Comparison of ENCODE assay signal across 8 cellular contexts in the genomic region with DNA sequence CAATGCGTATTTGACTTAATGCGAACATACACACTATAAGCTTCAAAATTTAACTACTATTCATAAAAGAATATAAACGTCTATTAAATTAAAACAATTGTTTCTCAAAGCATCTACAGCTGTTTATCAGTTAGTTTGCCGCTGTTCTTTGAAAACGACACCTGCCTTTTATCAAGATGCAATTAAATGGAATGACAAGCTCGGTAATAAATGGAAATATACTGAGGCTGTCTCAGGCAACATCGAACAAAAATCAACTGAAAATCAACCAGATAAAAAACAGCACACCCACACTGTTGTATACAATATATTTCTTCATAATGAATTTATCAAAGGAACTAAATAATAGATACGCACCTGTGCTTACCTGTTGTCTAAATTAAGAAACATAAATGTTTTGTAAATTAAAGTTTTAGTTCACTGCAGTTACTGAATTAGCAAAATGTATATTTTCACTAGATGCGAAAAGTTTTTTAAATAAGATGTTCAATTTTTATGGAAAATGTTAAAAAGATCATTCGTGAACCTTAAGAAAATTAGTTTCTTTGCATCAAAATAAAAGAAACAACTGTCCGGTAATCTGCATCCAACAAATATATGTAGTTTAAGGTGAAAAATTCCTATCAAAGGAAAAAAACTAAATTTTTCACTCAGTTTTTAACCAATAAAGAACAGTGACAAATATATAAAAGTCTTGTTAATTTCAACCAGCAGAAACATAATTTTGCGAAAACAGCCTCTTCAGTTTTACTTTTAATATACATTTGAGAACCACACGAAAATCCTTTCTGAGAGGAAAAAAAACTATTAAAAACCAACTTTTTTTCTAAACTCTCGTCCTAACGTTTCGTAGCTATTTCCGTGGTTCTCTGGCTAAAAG.
DNase-seq lines count a peak whose midpoint lies in the region; ATAC-seq, FAIRE-seq and TF ChIP-seq lines count a peak whose summit lies in the region.

No MANE protein-coding gene starts in this region.

- peak overlapping the region; percentile 66 to 85 (median 69); a peak in 6 of 8 replicates for H3K4me3 ChIP-seq in H1 (ENCODE audit: extremely low read depth in 1 of 4, insufficient read depth in 2 of 4, low read depth in 3 of 4, low read length in 4 of 4)
- peak overlapping the region in 3 of 4 donors; percentile 47 to 68 (median 52) for H3K4me3 ChIP-seq in pancreas

- H4K8ac ChIP-seq in H1 (ENCODE audit: extremely low read depth, insufficient read depth, low read length), result no peak overlapping the region

- H2BK15ac ChIP-seq in H1 (ENCODE audit: low read length), result no peak overlapping the region

- H3K36me3 ChIP-seq in ES-I3 (ENCODE audit: insufficient read depth, low read length) (no peaks in the 10 kb centered on the region), H1 (ENCODE audit: control insufficient read depth in 2 of 4, insufficient read depth in 4 of 4, low read length in 3 of 4) (no peaks in the 10 kb centered on the region), pancreas (no peaks in the 10 kb centered on the region)

- intact Hi-C loops in pancreas (cut with DNase I), result no loop called here

- no peaks in the 10 kb centered on the region; a peak in 2 of 7 replicates for H3K27me3 ChIP-seq in H1 (replicated peaks in 1 of 4; ENCODE audit: control insufficient read depth in 3 of 4, extremely low read depth in 1 of 4, insufficient read depth in 3 of 4, low read length in 3 of 4)
- H3K27me3 ChIP-seq in pancreas, result peaks cover 0 to 9% (median 2%) of the 10 kb centered on the region in 4 donors

- POLR2A ChIA-PET in H1 (lab: Charles Lee; ENCODE audit: partially characterized antibody), result interaction anchor here (0.8 to 4.6 kb wide), 7 partner anchors 9 to 82 kb away, joined by 3 to 39 read pairs (median 5); partner anchors contain the start of gene TRIM13

- no peak for TF ChIP-seq POLR2A in H1 (IDR thresholded peaks at IDR 0.05; ENCODE audit: control extremely low read depth in 1 of 2, low read depth in 2 of 2, low read length in 2 of 2)

- peaks cover 0 to 63% of the 10 kb centered on the region in 2 experiments; a peak in 2 of 4 replicates for H3K79me2 ChIP-seq in H1 (ENCODE audit: control insufficient read depth in 1 of 2, insufficient read depth in 2 of 2, low read length in 2 of 2)

- no peak for TF ChIP-seq EP300 in H1 (IDR thresholded peaks at IDR 0.05; ENCODE audit: borderline replicate concordance in 1 of 2, low read depth in 2 of 2, low read length in 2 of 2)

- TF ChIP-seq RAD21 in H1 (IDR thresholded peaks at IDR 0.05 in 1 of 2, conservative IDR thresholded peaks at IDR 0.05 in 1 of 2; ENCODE audit: low read depth in 2 of 2, low read length in 2 of 2), result no peak

- no peak overlapping the region for H3K18ac ChIP-seq in H1 (ENCODE audit: extremely low read depth, low read length)

- CTCF ChIA-PET in H1 (lab: Charles Lee; ENCODE audit: partially characterized antibody), result interaction anchor here (1.5 to 7.4 kb wide), 2 partner anchors 61 to 82 kb away, joined by 4 to 45 read pairs; partner anchors contain the start of gene TRIM13

- H3K9ac ChIP-seq in ES-I3 (ENCODE audit: low read depth, low read length) (peak overlapping the region; percentile 80), H1 (replicated peaks in 1 of 4; ENCODE audit: extremely low read depth in 1 of 4, low read depth in 3 of 4, low read length in 3 of 4) (no peak overlapping the region)

- TF ChIP-seq CTCF in H1 (IDR thresholded peaks at IDR 0.05; ENCODE audit: control extremely low read depth in 1 of 3, insufficient read depth in 1 of 3, low read depth in 1 of 3, low read length in 3 of 3), result no peak
- no peak for TF ChIP-seq CTCF in pancreas (IDR thresholded peaks at IDR 0.05)

- no peak overlapping the region for H3K14ac ChIP-seq in H1 (ENCODE audit: insufficient read length)

- H3K23ac ChIP-seq in H1 (ENCODE audit: insufficient read length), result no peak overlapping the region

- no peaks in the 10 kb centered on the region for H3K9me3 ChIP-seq in ES-I3 (ENCODE audit: control insufficient read depth, insufficient read depth, low read length)
- H3K9me3 ChIP-seq in H1 (ENCODE audit: insufficient read depth in 2 of 2, low read depth in 1 of 2, low read length in 1 of 2), result no peaks in the 10 kb centered on the region
- no peaks in the 10 kb centered on the region for H3K9me3 ChIP-seq in pancreas

- ATAC-seq in pancreas, result no peak
- ATAC-seq in HG02623 (IDR thresholded peaks at IDR 0.05; ENCODE audit: unreplicated experiment), result no peak
- no peak for ATAC-seq in GM19463 (IDR thresholded peaks at IDR 0.05; ENCODE audit: unreplicated experiment)
- ATAC-seq in left lobe of liver, result no peak
- no peak for ATAC-seq in GM21423 (IDR thresholded peaks at IDR 0.05; ENCODE audit: unreplicated experiment)

- no peak overlapping the region for H2BK20ac ChIP-seq in H1 (ENCODE audit: low read length)

- H3K4me1 ChIP-seq in ES-I3 (ENCODE audit: insufficient read depth, low read length) (no peaks in the 10 kb centered on the region), H1 (replicated peaks in 1 of 4; ENCODE audit: control insufficient read depth in 3 of 4, insufficient read depth in 4 of 4, low read length in 3 of 4) (peaks cover 0 to 8% (median 2%) of the 10 kb centered on the region in 4 experiments; a peak in 3 of 7 replicates), pancreas (peaks cover 4 to 21% (median 6%) of the 10 kb centered on the region in 3 donors)

- no peak overlapping the region for H3K56ac ChIP-seq in H1 (replicated peaks; ENCODE audit: insufficient read length, low read depth, low read length)

- H3K27ac ChIP-seq in H1 (ENCODE audit: low read depth, low read length) (no peak overlapping the region), pancreas (peak overlapping the region in 2 of 4 donors; percentile 70 to 91)

- no peak overlapping the region for H2AK5ac ChIP-seq in H1 (ENCODE audit: low read depth, low read length)

- no peak overlapping the region for H3K4ac ChIP-seq in H1 (replicated peaks; ENCODE audit: insufficient read length, low read depth, low read length)

- H3K79me1 ChIP-seq in H1 (ENCODE audit: low read depth, low read length), result no peaks in the 10 kb centered on the region

- peaks cover 8 to 10% of the 10 kb centered on the region in 2 experiments for H4K20me1 ChIP-seq in H1 (replicated peaks in 1 of 2; ENCODE audit: control insufficient read depth in 1 of 2, insufficient read depth in 2 of 2, low read length in 2 of 2)

- WGBS in H1 (ENCODE audit: extremely low coverage in 1 of 2, insufficient coverage in 1 of 2, insufficient read length in 1 of 2, insufficient replicate concordance in 2 of 2, low coverage in 1 of 2, low lambda C conversion rate in 2 of 2, missing lambda C conversion rate in 1 of 2), 2 experiments, result 42% methylated on average over 17 of the region's 17 CpGs; no CpG with 5 or more reads in 1 of the 2 experiments
- WGBS in pancreas, 2 donors, result 20% methylated on average over 17 of the region's 17 CpGs

- H2BK5ac ChIP-seq in H1 (ENCODE audit: low read depth, low read length), result no peak overlapping the region

- H4K5ac ChIP-seq in H1 (ENCODE audit: insufficient read length, low read depth, low read length), result no peak overlapping the region

- DNase-seq in NCI-H526 (lab: John Stamatoyannopoulos, UW) (peak; percentile 28), H1 (ENCODE audit: low read depth in 1 of 2, low spot score in 2 of 2) (no peak), pancreas (no peak), left lobe of liver (ENCODE audit: low spot score) (no peak)

- no peak overlapping the region for H4K91ac ChIP-seq in H1 (replicated peaks; ENCODE audit: insufficient read length, low read length)

- no peak overlapping the region for H2BK12ac ChIP-seq in H1 (ENCODE audit: low read depth, low read length)

- H3K23me2 ChIP-seq in H1 (ENCODE audit: low read depth, low read length), result peaks cover 15% of the 10 kb centered on the region

- H2AFZ ChIP-seq in H1 (ENCODE audit: low read length), result no peak overlapping the region

- FAIRE-seq in H1 (lab: Jason Lieb, UNC) (no peak), pancreas (lab: Jason Lieb, UNC) (no peak)

- H2BK120ac ChIP-seq in H1 (replicated peaks; ENCODE audit: low read depth, low read length), result no peak overlapping the region

- peak overlapping the region; percentile 75 to 84 for H3K4me2 ChIP-seq in H1 (ENCODE audit: insufficient read depth in 1 of 2, low read depth in 2 of 2, low read length in 2 of 2)

TF ChIP-seq in H1, 55 proteins besides CTCF, POLR2A, EP300 and RAD21:
- TF ChIP-seq SP4 (IDR thresholded peaks at IDR 0.05; ENCODE audit: low read length) (no peak), CBX5 (IDR thresholded peaks at IDR 0.05; ENCODE audit: low read depth, low read length) (no peak), BRCA1 (IDR thresholded peaks at IDR 0.05; ENCODE audit: low read depth, low read length) (no peak), NRF1 (IDR thresholded peaks at IDR 0.05; ENCODE audit: low read depth, low read length) (no peak), RBBP5 (IDR thresholded peaks at IDR 0.05; ENCODE audit: borderline replicate concordance, low read depth, low read length) (no peak), MAX (IDR thresholded peaks at IDR 0.05) (no peak), GTF2F1 (IDR thresholded peaks at IDR 0.05; ENCODE audit: borderline replicate concordance, low read depth, low read length) (no peak), TEAD4 (IDR thresholded peaks at IDR 0.05; ENCODE audit: low read depth, low read length) (no peak), HDAC6 (IDR thresholded peaks at IDR 0.05; ENCODE audit: low read depth, low read length) (no peak), SAP30 (IDR thresholded peaks at IDR 0.05; ENCODE audit: insufficient read depth, insufficient replicate concordance, low read length) (no peak), FOSL1 (IDR thresholded peaks at IDR 0.05; ENCODE audit: insufficient read depth, low read depth, low read length) (no peak), RXRA (IDR thresholded peaks at IDR 0.05; ENCODE audit: insufficient read depth, low read depth, low read length) (no peak)
TF ChIP-seq in H1: peak in this region for 0.

Comparison
In these comparisons a context has a peak if more than half of its experiments do, and no peak if none do; other contexts are left out.
1. DNase-seq: peak in NCI-H526 (2 of 2); none in H1 (0 of 2), pancreas (0 of 6) and left lobe of liver (single experiment).